15 cellular contexts compared by ENCODE assay signal in genomic region chr1:9452516-9453158, GRCh38.
"Had no signal": no experiment of that assay in that cellular context is flagged by ENCODE, and none has a peak within 500 bp of the region (broad histone marks: within the 10 kb centered on the region; RNA-seq: fewer than 3 reads in every experiment).

No MANE protein-coding gene starts in this region.

- H3K27ac Mint-ChIP-seq: activated naive CD8-positive, alpha-beta T cell treated with anti-CD3 and anti-CD28 coated beads, Interleukin-2, amount 10 ng/mL, durations not matched to agents 7 days and 5 days; immature natural killer cell; T-helper 1 cell treated with Interleukin-12 subunit alpha and Interleukin-12 subunit beta and Interleukin-4 antibody, amounts not matched to agents 30 μg/mL and 1 μg/mL, for 36 hours; WTC11 had no signal

- H3K27ac ChIP-seq: neutrophil, spleen had no signal

- H3K36me3 ChIP-seq: neutrophil, spleen had no signal

- H3K4me3 Mint-ChIP-seq: activated naive CD8-positive, alpha-beta T cell treated with anti-CD3 and anti-CD28 coated beads, Interleukin-2, amount 10 ng/mL, durations not matched to agents 7 days and 5 days; immature natural killer cell; naive B cell; T-helper 1 cell treated with Interleukin-12 subunit alpha and Interleukin-12 subunit beta and Interleukin-4 antibody, amounts not matched to agents 30 μg/mL and 1 μg/mL, for 36 hours; WTC11 had no signal

- H3K9me3 Mint-ChIP-seq: activated naive CD8-positive, alpha-beta T cell treated with anti-CD3 and anti-CD28 coated beads, Interleukin-2, amount 10 ng/mL, durations not matched to agents 7 days and 5 days; immature natural killer cell; naive B cell; T-helper 1 cell treated with Interleukin-12 subunit alpha and Interleukin-12 subunit beta and Interleukin-4 antibody, amounts not matched to agents 30 μg/mL and 1 μg/mL, for 36 hours; WTC11 had no signal

- H3K9me3 ChIP-seq: neutrophil, spleen had no signal

- ATAC-seq: right cardiac atrium, WTC11 had no signal

- H3K4me3 ChIP-seq: spleen had no signal

- H3K4me1 Mint-ChIP-seq: activated naive CD8-positive, alpha-beta T cell treated with anti-CD3 and anti-CD28 coated beads, Interleukin-2, amount 10 ng/mL, durations not matched to agents 7 days and 5 days; immature natural killer cell had no signal

- H3K36me3 Mint-ChIP-seq: activated naive CD8-positive, alpha-beta T cell treated with anti-CD3 and anti-CD28 coated beads, Interleukin-2, amount 10 ng/mL, durations not matched to agents 7 days and 5 days; immature natural killer cell; naive B cell; WTC11 had no signal

- DNase-seq: activated CD4-positive, alpha-beta T cell treated with anti-CD3 and anti-CD28 coated beads for 4 hours; activated CD8-positive, alpha-beta memory T cell treated with anti-CD3 and anti-CD28 coated beads, Interleukin-2, amount 50 U/mL, for 48 hours; activated naive CD8-positive, alpha-beta T cell treated with anti-CD3 and anti-CD28 coated beads, Interleukin-2, amount 10 ng/mL, durations not matched to agents 7 days and 5 days; anterior cingulate cortex; effector CD8-positive, alpha-beta T cell; foreskin fibroblast; head of caudate nucleus; immature natural killer cell; naive B cell; right cardiac atrium; spleen; stimulated activated CD4-positive, alpha-beta T cell treated with anti-CD3 and anti-CD28 coated beads, Interleukin-1b, Interleukin-23, amount 100 ng/mL, for 48 hours had no signal
